In the genomic region with DNA sequence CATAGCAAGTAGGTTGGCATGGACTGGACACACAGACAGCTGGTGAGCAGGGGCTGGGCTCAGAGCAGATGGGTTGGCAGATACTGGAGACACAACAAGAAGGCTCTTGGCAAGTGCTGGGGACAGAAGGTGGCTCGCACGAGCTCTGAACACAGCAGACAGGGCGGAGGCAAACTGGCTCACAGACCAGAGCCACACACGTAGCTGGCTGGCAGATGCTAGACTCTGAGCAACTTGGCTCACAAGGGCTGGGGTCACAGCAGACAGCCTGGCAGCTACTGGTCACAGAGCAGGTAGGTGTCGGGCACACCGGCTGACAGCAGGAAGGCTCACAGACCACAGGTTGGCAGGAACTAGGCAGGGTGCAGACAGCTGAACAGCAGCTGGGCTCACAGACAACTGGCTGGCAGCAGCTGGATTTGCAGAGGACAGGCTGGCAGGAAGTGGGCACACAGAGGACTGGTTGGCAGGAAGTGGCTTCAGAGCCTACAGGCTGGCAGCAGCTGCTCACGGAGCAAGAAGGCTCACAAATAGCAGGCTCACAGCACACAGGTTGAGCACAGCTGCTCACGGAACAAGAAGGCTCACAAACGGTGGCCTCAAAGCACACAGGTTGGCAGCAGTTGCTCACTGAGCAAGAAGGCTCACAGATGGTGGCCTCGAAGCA, we compare ENCODE assay signal across 8 cellular contexts. TPM values are rescaled to one million over a fixed set of nuclear protein-coding genes. Genes with fewer than 3 reads are reported as not detected.
A peak's percentile ranks its signal among the peaks of the same experiment; 100 is the strongest.
DNase-seq lines count a peak whose midpoint lies in the region; ATAC-seq and TF ChIP-seq lines count a peak whose summit lies in the region.

No MANE protein-coding gene starts in this region.

- H3K4me3 ChIP-seq in heart left ventricle, result peak overlapping the region in 1 of 12 donors; percentile 16

- no peaks in the 10 kb centered on the region for H3K9me3 ChIP-seq in heart left ventricle

- DNase-seq in COLO668 (lab: John Stamatoyannopoulos, UW; ENCODE audit: unreplicated experiment) (peak; percentile 36), NAMALWA (ENCODE audit: low spot score) (peak; percentile 31), heart left ventricle (peak in 4 of 5 donors; percentile 49 to 85 (median 68)), HuH-7 (ENCODE audit: low spot score) (no peak), SIG-M5 (lab: John Stamatoyannopoulos, UW) (no peak)
- peak; percentile 32 to 40 for DNase-seq in activated CD8-positive, alpha-beta memory T cell treated with anti-CD3 and anti-CD28 coated beads for 4 hours (ENCODE audit: low read depth in 2 of 2)
- DNase-seq in stimulated activated CD4-positive, alpha-beta T cell treated with anti-CD3 and anti-CD28 coated beads, Interleukin-4, amount 100 ng/mL, for 48 hours (ENCODE audit: low read depth in 2 of 2), result peak; percentile 21 to 23

- intact Hi-C loops in heart left ventricle (cut with DNase I), result loop anchor here in 1 of 10 donors (10.0 kb wide), 1 partner anchor 156 kb away; a partner anchor contains a TSS

- peaks cover 0 to 28% (median 0%) of the 10 kb centered on the region in 12 donors for H3K4me1 ChIP-seq in heart left ventricle

- no peak for TF ChIP-seq POLR2A in heart left ventricle (IDR thresholded peaks at IDR 0.05)

- peak overlapping the region in 3 of 12 donors; percentile 10 to 84 (median 12) for H3K27ac ChIP-seq in heart left ventricle

- peaks cover 0 to 2% (median 0%) of the 10 kb centered on the region in 9 donors for H3K27me3 ChIP-seq in heart left ventricle

- ATAC-seq in heart left ventricle (peak; percentile 58 to 96 (median 90)), GM19467 (IDR thresholded peaks at IDR 0.05; ENCODE audit: unreplicated experiment) (no peak)

- WGBS in heart left ventricle, 4 donors, result 35 to 59% (median 45%) methylated on average over 8 to 10 of the region's 10 CpGs

- no peaks in the 10 kb centered on the region for H3K36me3 ChIP-seq in heart left ventricle

- no peak for TF ChIP-seq CTCF in heart left ventricle (IDR thresholded peaks at IDR 0.05)

RNA-seq across cellular contexts. Expression of a gene that starts 0.7 kb away (rescaled TPM):
- not detected for total RNA-seq in heart left ventricle
- polyA plus RNA-seq in heart left ventricle, result not detected

RNA-seq across cellular contexts. Expression of a gene that starts 5.7 kb away (rescaled TPM):
- not detected for total RNA-seq in heart left ventricle
- polyA plus RNA-seq in heart left ventricle, result not detected

RNA-seq across cellular contexts. Expression of a gene that starts 7.1 kb away (rescaled TPM):
- total RNA-seq in heart left ventricle, result not detected
- polyA plus RNA-seq in heart left ventricle, result not detected

RNA-seq across cellular contexts. Expression of a gene that starts 32.9 kb away (rescaled TPM):
- total RNA-seq in heart left ventricle, result not detected
- not detected for polyA plus RNA-seq in heart left ventricle

RNA-seq across cellular contexts. Expression of a gene that starts 42.2 kb away (rescaled TPM):
- total RNA-seq in heart left ventricle, result not detected
- polyA plus RNA-seq in heart left ventricle, result not detected

Comparison
In these comparisons a context has a peak if more than half of its experiments do, and no peak if none do; other contexts are left out.
1. DNase-seq: peak in COLO668 (single experiment), NAMALWA (single experiment), activated CD8-positive, alpha-beta memory T cell treated with anti-CD3 and anti-CD28 coated beads for 4 hours (2 of 2), heart left ventricle (4 of 5) and stimulated activated CD4-positive, alpha-beta T cell treated with anti-CD3 and anti-CD28 coated beads, Interleukin-4, amount 100 ng/mL, for 48 hours (2 of 2); none in HuH-7 (single experiment) and SIG-M5 (single experiment).